Comparison of ENCODE assay signal across 22 cellular contexts in genomic region chr11:27277843-27278242, GRCh38.
"Had no signal": no experiment of that assay in that cellular context is flagged by ENCODE, and none has a peak within 500 bp of the region (broad histone marks: within the 10 kb centered on the region; RNA-seq: fewer than 3 reads in every experiment).

No MANE protein-coding gene starts in this region.

- H3K9me3 ChIP-seq: Peyer's patch had no signal

- ATAC-seq: K562, PC-3, Right ventricle myocardium inferior, SK-N-SH treated with all-trans-retinoic acid at 6 μM for 48 hours had no signal

- H3K27ac ChIP-seq: HL-60, KMS-11, Peyer's patch had no signal

- H3K27me3 ChIP-seq: Peyer's patch had no signal

- DNase-seq: Kasumi-1, MM.1S, NCI-H1092 treated with DMSO at 0.1 percent for 48 hours, NCI-H1436, NCI-H187, NCI-H2029, NCI-H2081 treated with DMSO at 0.1 percent for 48 hours, NCI-H2171, NCI-H226, NCI-H446, NCI-H510A, NCI-H524 treated with DMSO at 0.1 percent for 48 hours, NCI-H69, NCI-H774, PC-3, Peyer's patch, T-helper 1 cell had no signal

- H3K36me3 ChIP-seq: Peyer's patch had no signal

- H3K9ac ChIP-seq: KMS-11 had no signal

- H3K4me2 ChIP-seq: KMS-11 had no signal

- H3K4me3 ChIP-seq: K562, Peyer's patch had no signal
